Comparison of ENCODE assay signal across 21 cellular contexts in the genomic region with DNA sequence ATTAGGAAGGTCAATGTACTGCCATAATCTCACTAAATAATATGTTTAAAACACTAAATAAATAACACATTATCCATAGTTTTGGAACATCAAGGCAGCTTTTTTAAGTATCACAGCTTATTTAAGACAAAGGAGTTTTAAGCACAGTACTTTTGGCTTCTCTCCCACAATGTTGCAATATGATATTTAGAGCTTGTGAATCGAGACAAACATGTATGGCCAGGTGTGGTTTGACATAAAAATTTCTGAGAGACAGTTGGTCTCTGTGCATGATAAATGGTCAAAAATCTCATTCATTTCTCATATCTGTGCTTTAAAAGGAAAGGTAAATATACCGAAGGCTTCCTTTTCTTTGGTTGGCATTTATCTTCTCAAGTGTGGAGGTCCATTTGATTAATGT.
DNase-seq lines count a peak whose midpoint lies in the region; ATAC-seq lines count a peak whose summit lies in the region.
"Had no signal": no experiment of that assay in that cellular context is flagged by ENCODE, and none has a peak within 500 bp of the region (broad histone marks: within the 10 kb centered on the region; RNA-seq: fewer than 3 reads in every experiment).

No MANE protein-coding gene starts in this region.

- peak; percentile 64 for ATAC-seq in esophagus mucosa
- no peak for ATAC-seq in GM18861 (IDR thresholded peaks at IDR 0.05; ENCODE audit: unreplicated experiment)
- ATAC-seq: heart right ventricle, left cardiac atrium had no signal

- DNase-seq in DMS79 treated with DMSO at 0.1 percent for 48 hours (lab: John Stamatoyannopoulos, UW) (peak; percentile 84), NCI-H1105 treated with DMSO at 0.1 percent for 48 hours (lab: John Stamatoyannopoulos, UW) (peak; percentile 75), NCI-H748 treated with DMSO at 0.1 percent for 48 hours (lab: John Stamatoyannopoulos, UW) (peak; percentile 67), NCI-H526 treated with DMSO at 0.1 percent for 48 hours (lab: John Stamatoyannopoulos, UW) (no peak)
- DNase-seq in activated CD4-positive, alpha-beta T cell treated with anti-CD3 and anti-CD28 coated beads for 48 hours: no peak
- DNase-seq in activated CD4-positive, alpha-beta T cell treated with anti-CD3 and anti-CD28 coated beads, Interleukin-2, amount 50 U/mL, for 4 hours: no peak
- DNase-seq: activated CD8-positive, alpha-beta memory T cell treated with anti-CD3 and anti-CD28 coated beads for 24 hours; activated gamma-delta T cell; activated T-cell treated with anti-CD3 and anti-CD28 coated beads, Interleukin-2, amount 50 U/mL, for 1 hour; CD4-positive, CD25-positive, alpha-beta regulatory T cell; cerebellar nuclear complex; DMS 273 treated with DMSO at 0.1 percent for 48 hours; heart right ventricle; KG1; left cardiac atrium; MV-4-11; NCI-H2227 treated with DMSO at 0.1 percent for 48 hours; NK-92 treated with Interleukin-12 subunit alpha and Interleukin-12 subunit beta, amount 100 ng/mL, for 24 hours; trophoblast cell had no signal

Comparison
In these comparisons a context has a peak if more than half of its experiments do, and no peak if none do; other contexts are left out.
1. DNase-seq: peak in DMS79 treated with DMSO at 0.1 percent for 48 hours (single experiment), NCI-H1105 treated with DMSO at 0.1 percent for 48 hours (single experiment) and NCI-H748 treated with DMSO at 0.1 percent for 48 hours (single experiment); none in activated CD4-positive, alpha-beta T cell treated with anti-CD3 and anti-CD28 coated beads for 48 hours (single experiment), activated CD4-positive, alpha-beta T cell treated with anti-CD3 and anti-CD28 coated beads, Interleukin-2, amount 50 U/mL, for 4 hours (0 of 2) and NCI-H526 treated with DMSO at 0.1 percent for 48 hours (single experiment).